Comparison of ENCODE assay signal across 1 cellular context in genomic region chr9:136245194-136246150, GRCh38.
TF ChIP-seq lines count a peak whose summit lies in the region.

Gene QSOX2 (minus strand): TSS chr9:136245812. CDS start chr9:136245803, 9 bp downstream.

TF ChIP-seq in K562, 482 proteins besides CTCF, POLR2A, EP300 and RAD21 (continued from another document and continues in another):
- TF ChIP-seq ZNF407 (IDR thresholded peaks at IDR 0.05; ENCODE audit: low read depth) (no peak), CREB3L1 (IDR thresholded peaks at IDR 0.05; ENCODE audit: borderline replicate concordance, low read depth) (peak; percentile 38; the same call in 1 of the 2 replicates), ZNF511 (CRISPR knock-in tag; IDR thresholded peaks at IDR 0.05) (peak; percentile 95), HSF4 (CRISPR knock-in tag; IDR thresholded peaks at IDR 0.05; ENCODE audit: borderline replicate concordance) (no peak), ASH1L (IDR thresholded peaks at IDR 0.05; ENCODE audit: borderline replicate concordance, low read depth, partially characterized antibody) (no peak), HINFP (tag; conservative IDR thresholded peaks at IDR 0.05; ENCODE audit: low read depth) (no peak), MCM7 (IDR thresholded peaks at IDR 0.05) (no peak), E2F4 (CRISPR knock-in tag; IDR thresholded peaks at IDR 0.05; ENCODE audit: low read depth) (0 out of 2 replicates have a peak, but pooled peaks have one; percentile 65), ZNF780A (CRISPR knock-in tag; IDR thresholded peaks at IDR 0.05) (no peak), RNF219 (CRISPR knock-in tag; IDR thresholded peaks at IDR 0.05) (no peak), HLTF (IDR thresholded peaks at IDR 0.05) (no peak), THRB (CRISPR knock-in tag; conservative IDR thresholded peaks at IDR 0.05) (no peak), MEIS2 (IDR thresholded peaks at IDR 0.05; ENCODE audit: partially characterized antibody) (no peak), TCF3 (CRISPR knock-in tag; IDR thresholded peaks at IDR 0.05) (peak; percentile 25; the same call in 1 of the 2 replicates), ATF6 (CRISPR knock-in tag; IDR thresholded peaks at IDR 0.05) (0 out of 2 replicates have a peak, but pooled peaks have one; percentile 70), ZNF77 (CRISPR knock-in tag; IDR thresholded peaks at IDR 0.05) (no peak), FOXJ3 (CRISPR knock-in tag; IDR thresholded peaks at IDR 0.05) (no peak), RAD51 (IDR thresholded peaks at IDR 0.05; ENCODE audit: borderline replicate concordance, low read depth) (0 out of 2 replicates have a peak, but pooled peaks have one; percentile 6), HMG20B (CRISPR knock-in tag; IDR thresholded peaks at IDR 0.05) (no peak), ZBTB7A (IDR thresholded peaks at IDR 0.05; ENCODE audit: borderline replicate concordance, control insufficient read depth, low read depth, low read length) (peak; percentile 98), ZNF24 (IDR thresholded peaks at IDR 0.05) (no peak), SNIP1 (IDR thresholded peaks at IDR 0.05; ENCODE audit: low read depth) (no peak), PPARD (CRISPR knock-in tag; IDR thresholded peaks at IDR 0.05) (no peak), GABPA (tag; conservative IDR thresholded peaks at IDR 0.05; ENCODE audit: low read depth) (0 out of 2 replicates have a peak, but pooled peaks have one; percentile 12), COPS2 (conservative IDR thresholded peaks at IDR 0.05) (no peak), ZNF311 (CRISPR knock-in tag; IDR thresholded peaks at IDR 0.05) (no peak), MLLT1 (IDR thresholded peaks at IDR 0.05) (no peak), ZNF764 (CRISPR knock-in tag; IDR thresholded peaks at IDR 0.05; ENCODE audit: low read depth) (no peak), MCM2 (IDR thresholded peaks at IDR 0.05; ENCODE audit: low read depth) (no peak), NONO (IDR thresholded peaks at IDR 0.05; ENCODE audit: low read depth in 2 of 2, low read length in 1 of 2) (peak in 1 of 2 experiments; percentile 94; a peak in 3 of 4 replicates), TAF1 (IDR thresholded peaks at IDR 0.05; ENCODE audit: control insufficient read depth, extremely low read depth, insufficient read depth, low read length, severe bottlenecking) (peak; percentile 71), PRMT5 (CRISPR knock-in tag; IDR thresholded peaks at IDR 0.05) (peak; percentile 81), MXI1 (IDR thresholded peaks at IDR 0.05; ENCODE audit: low read depth, low read length) (peak; percentile 23; the same call in 1 of the 2 replicates), CTBP1 (IDR thresholded peaks at IDR 0.05; ENCODE audit: borderline replicate concordance) (peak; percentile 48; the same call in 1 of the 2 replicates), BRF1 (IDR thresholded peaks at IDR 0.05; ENCODE audit: borderline replicate concordance, extremely low read depth, insufficient read length) (no peak), DMBX1 (CRISPR knock-in tag; IDR thresholded peaks at IDR 0.05; ENCODE audit: borderline replicate concordance) (no peak)
